ENCODE assay signal across 12 cellular contexts in genomic region chr2:4780679-4781078, GRCh38.
"Had no signal": no experiment of that assay in that cellular context is flagged by ENCODE, and none has a peak within 500 bp of the region (broad histone marks: within the 10 kb centered on the region; RNA-seq: fewer than 3 reads in every experiment).

No MANE protein-coding gene starts in this region.

- H3K27ac ChIP-seq: heart left ventricle, spleen, tibial artery, upper lobe of left lung, uterus had no signal

- H3K9me3 ChIP-seq: uterus had no signal

- H3K27me3 ChIP-seq: heart left ventricle, spleen, tibial artery, upper lobe of left lung, uterus had no signal

- DNase-seq: heart left ventricle; hippocampal formation; mucosa of descending colon; naive thymus-derived CD8-positive, alpha-beta T cell; posterior cingulate gyrus; spleen; stimulated activated CD4-positive, alpha-beta T cell treated with anti-CD3 and anti-CD28 coated beads, Interleukin-15, amount 100 ng/mL, for 24 hours; stimulated activated CD4-positive, alpha-beta T cell treated with anti-CD3 and anti-CD28 coated beads, Interleukin-1b, Interleukin-23, amount 100 ng/mL, for 48 hours; stimulated activated CD4-positive, alpha-beta T cell treated with anti-CD3 and anti-CD28 coated beads, Interleukin-4, amount 100 ng/mL, for 24 hours; tibial artery; upper lobe of left lung; uterus had no signal

- H3K4me3 ChIP-seq: heart left ventricle, mucosa of descending colon, spleen, tibial artery, upper lobe of left lung, uterus had no signal

- H3K36me3 ChIP-seq: heart left ventricle, spleen, tibial artery, upper lobe of left lung, uterus had no signal

- H3K4me1 ChIP-seq: heart left ventricle, spleen, tibial artery, upper lobe of left lung, uterus had no signal
